ENCODE assay signal across 24 cellular contexts in genomic region chr13:20331949-20332348, GRCh38.
DNase-seq lines count a peak whose midpoint lies in the region; ATAC-seq and TF ChIP-seq lines count a peak whose summit lies in the region.
"Had no signal": no experiment of that assay in that cellular context is flagged by ENCODE, and none has a peak within 500 bp of the region (broad histone marks: within the 10 kb centered on the region; RNA-seq: fewer than 3 reads in every experiment).

No MANE protein-coding gene starts in this region.

- no peak overlapping the region for H3K4me3 Mint-ChIP-seq in endodermal cell
- no peak overlapping the region for H3K4me3 Mint-ChIP-seq in stimulated activated effector memory CD8-positive, alpha-beta T cell treated with anti-CD3 and anti-CD28 coated beads, Interleukin-12 subunit alpha, Interleukin-12 subunit beta, amount 100 ng/mL, for 72 hours
- H3K4me3 Mint-ChIP-seq: GM23338, H9, HFFc6 had no signal

- CTCF ChIA-PET in HEK293 (lab: Yijun Ruan, JAX), result no interaction called here

- H3K4me1 Mint-ChIP-seq in endodermal cell, result peaks cover 16% of the 10 kb centered on the region
- peaks cover 9% of the 10 kb centered on the region for H3K4me1 Mint-ChIP-seq in stimulated activated effector memory CD8-positive, alpha-beta T cell treated with anti-CD3 and anti-CD28 coated beads, Interleukin-12 subunit alpha, Interleukin-12 subunit beta, amount 100 ng/mL, for 72 hours

- 80 to 87% methylated on average over 7 of the region's 7 CpGs for WGBS in endodermal cell (ENCODE audit: insufficient coverage in 1 of 2, insufficient read length in 1 of 2), 2 experiments

- no peak overlapping the region for H3K27ac ChIP-seq in HEK293 (ENCODE audit: extremely low read depth, low read depth, low read length)
- H3K27ac ChIP-seq in endodermal cell (ENCODE audit: low read depth, low read length), result peak overlapping the region; percentile 95

- no peaks in the 10 kb centered on the region for H3K27me3 ChIP-seq in endodermal cell (ENCODE audit: control insufficient read depth, insufficient read depth, low read length, poor library complexity, severe bottlenecking)

- H3K9ac ChIP-seq in endodermal cell (ENCODE audit: extremely low read depth, low read length, poor library complexity, severe bottlenecking), result no peak overlapping the region

- H3K9me3 ChIP-seq in HEK293 (ENCODE audit: control insufficient read depth, insufficient read depth, low read depth, low read length), result no peaks in the 10 kb centered on the region
- no peaks in the 10 kb centered on the region for H3K9me3 ChIP-seq in endodermal cell (ENCODE audit: control insufficient read depth, low read length)

- no peak overlapping the region for H3K27ac Mint-ChIP-seq in endodermal cell
- H3K27ac Mint-ChIP-seq in stimulated activated effector memory CD8-positive, alpha-beta T cell treated with anti-CD3 and anti-CD28 coated beads, Interleukin-12 subunit alpha, Interleukin-12 subunit beta, amount 100 ng/mL, for 72 hours, result no peak overlapping the region
- H3K27ac Mint-ChIP-seq: GM23338, H9, HFFc6 had no signal

- POLR2A ChIA-PET in HEK293 (lab: Yijun Ruan, JAX), result no interaction called here

- no peak overlapping the region for H3K4me3 ChIP-seq in HEK293 (ENCODE audit: low read depth, low read length)
- no peak overlapping the region for H3K4me3 ChIP-seq in endodermal cell (ENCODE audit: low read length)
- H3K4me3 ChIP-seq: GM23338, K562 had no signal

- no peak for TF ChIP-seq CTCF in HEK293 (tag by site-specific recombination; IDR thresholded peaks at IDR 0.05)
- no peak for TF ChIP-seq CTCF in endodermal cell (conservative IDR thresholded peaks at IDR 0.05)
- TF ChIP-seq CTCF in GM10266 (IDR thresholded peaks at IDR 0.05; ENCODE audit: control insufficient read depth, insufficient read depth, low read depth, missing control alignments), result no peak

- no peaks in the 10 kb centered on the region for H3K36me3 Mint-ChIP-seq in endodermal cell (ENCODE audit: low read depth)
- H3K36me3 Mint-ChIP-seq in stimulated activated effector memory CD8-positive, alpha-beta T cell treated with anti-CD3 and anti-CD28 coated beads, Interleukin-12 subunit alpha, Interleukin-12 subunit beta, amount 100 ng/mL, for 72 hours, result no peaks in the 10 kb centered on the region

- H3K9me3 Mint-ChIP-seq in endodermal cell, result peaks cover 9% of the 10 kb centered on the region
- peaks cover 5% of the 10 kb centered on the region for H3K9me3 Mint-ChIP-seq in stimulated activated effector memory CD8-positive, alpha-beta T cell treated with anti-CD3 and anti-CD28 coated beads, Interleukin-12 subunit alpha, Interleukin-12 subunit beta, amount 100 ng/mL, for 72 hours
- H3K9me3 Mint-ChIP-seq: GM23338 had no signal

- DNase-seq in DMS79 treated with DMSO at 0.1 percent for 48 hours (lab: John Stamatoyannopoulos, UW) (peak; percentile 13), DMS79 (lab: John Stamatoyannopoulos, UW) (no peak), endodermal cell (no peak), GM10266 (ENCODE audit: extremely low spot score) (no peak), activated gamma-delta T cell treated with Interleukin-2 at 50 U/mL for 16 hours (no peak)
- no peak for DNase-seq in stimulated activated effector memory CD8-positive, alpha-beta T cell treated with anti-CD3 and anti-CD28 coated beads, Interleukin-12 subunit alpha, Interleukin-12 subunit beta, amount 100 ng/mL, for 72 hours (ENCODE audit: low spot score in 2 of 2)
- DNase-seq: 8988T; DMS153; H9; HFFc6; Kasumi-1; NCI-H1092 treated with DMSO at 0.1 percent for 48 hours; NCI-H146; NCI-H1930; NCI-H2107; NCI-H2227 treated with DMSO at 0.1 percent for 48 hours; NCI-H526 treated with DMSO at 0.1 percent for 48 hours; NK-92 treated with Interleukin-12 subunit alpha and Interleukin-12 subunit beta, amount 100 ng/mL, for 24 hours; PC-3 had no signal

- ATAC-seq in stimulated activated effector memory CD8-positive, alpha-beta T cell treated with anti-CD3 and anti-CD28 coated beads, Interleukin-12 subunit alpha, Interleukin-12 subunit beta, amount 100 ng/mL, for 72 hours, result peak; percentile 67
- ATAC-seq in GM19023 (IDR thresholded peaks at IDR 0.05; ENCODE audit: unreplicated experiment), result no peak
- ATAC-seq: K562, PC-3, SK-N-SH treated with all-trans-retinoic acid at 6 μM for 48 hours had no signal

- H3K4me1 ChIP-seq in HEK293 (ENCODE audit: control insufficient read depth, insufficient read depth, low read length) (no peaks in the 10 kb centered on the region), endodermal cell (ENCODE audit: control insufficient read depth, insufficient read depth, low read length) (no peaks in the 10 kb centered on the region)

- H3K36me3 ChIP-seq in HEK293 (ENCODE audit: control insufficient read depth in 2 of 2, insufficient read depth in 1 of 2, low read length in 2 of 2), result no peaks in the 10 kb centered on the region
- no peaks in the 10 kb centered on the region for H3K36me3 ChIP-seq in endodermal cell (ENCODE audit: control insufficient read depth, insufficient read depth, low read length)

- H3K27me3 Mint-ChIP-seq in endodermal cell (ENCODE audit: insufficient read depth), result peaks cover 4% of the 10 kb centered on the region

TF ChIP-seq in HEK293, 187 proteins besides CTCF, POLR2A, EP300 and RAD21 (continues in another document):
- TF ChIP-seq ZNF211 (tag by site-specific recombination; IDR thresholded peaks at IDR 0.05; ENCODE audit: low read depth) (no peak), ZEB2 (tag by site-specific recombination; IDR thresholded peaks at IDR 0.05) (peak; percentile 71), WT1 (tag by site-specific recombination; IDR thresholded peaks at IDR 0.05) (peak; percentile 63; the same call in 1 of the 2 replicates), ZNF221 (tag by site-specific recombination; IDR thresholded peaks at IDR 0.05; ENCODE audit: borderline replicate concordance) (no peak), ZNF629 (tag by site-specific recombination; IDR thresholded peaks at IDR 0.05) (peak; percentile 45), FEZF1 (tag by site-specific recombination; IDR thresholded peaks at IDR 0.05) (peak; percentile 57), TSHZ1 (tag by site-specific recombination; IDR thresholded peaks at IDR 0.05; ENCODE audit: borderline replicate concordance) (0 out of 2 replicates have a peak, but pooled peaks have one; percentile 46), GLI2 (tag by site-specific recombination; IDR thresholded peaks at IDR 0.05; ENCODE audit: borderline replicate concordance, low read depth) (peak; percentile 50; the same call in 1 of the 2 replicates), ZNF2 (tag by site-specific recombination; IDR thresholded peaks at IDR 0.05) (no peak), TCF7L2 (IDR thresholded peaks at IDR 0.05; ENCODE audit: borderline replicate concordance, low read depth, low read length) (no peak)
- TF ChIP-seq, protein P1, sequence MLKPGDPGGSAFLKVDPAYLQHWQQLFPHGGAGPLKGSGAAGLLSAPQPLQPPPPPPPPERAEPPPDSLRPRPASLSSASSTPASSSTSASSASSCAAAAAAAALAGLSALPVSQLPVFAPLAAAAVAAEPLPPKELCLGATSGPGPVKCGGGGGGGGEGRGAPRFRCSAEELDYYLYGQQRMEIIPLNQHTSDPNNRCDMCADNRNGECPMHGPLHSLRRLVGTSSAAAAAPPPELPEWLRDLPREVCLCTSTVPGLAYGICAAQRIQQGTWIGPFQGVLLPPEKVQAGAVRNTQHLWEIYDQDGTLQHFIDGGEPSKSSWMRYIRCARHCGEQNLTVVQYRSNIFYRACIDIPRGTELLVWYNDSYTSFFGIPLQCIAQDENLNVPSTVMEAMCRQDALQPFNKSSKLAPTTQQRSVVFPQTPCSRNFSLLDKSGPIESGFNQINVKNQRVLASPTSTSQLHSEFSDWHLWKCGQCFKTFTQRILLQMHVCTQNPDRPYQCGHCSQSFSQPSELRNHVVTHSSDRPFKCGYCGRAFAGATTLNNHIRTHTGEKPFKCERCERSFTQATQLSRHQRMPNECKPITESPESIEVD (tag by site-specific recombination; IDR thresholded peaks at IDR 0.05), result peak; percentile 89
- TF ChIP-seq, protein P2, sequence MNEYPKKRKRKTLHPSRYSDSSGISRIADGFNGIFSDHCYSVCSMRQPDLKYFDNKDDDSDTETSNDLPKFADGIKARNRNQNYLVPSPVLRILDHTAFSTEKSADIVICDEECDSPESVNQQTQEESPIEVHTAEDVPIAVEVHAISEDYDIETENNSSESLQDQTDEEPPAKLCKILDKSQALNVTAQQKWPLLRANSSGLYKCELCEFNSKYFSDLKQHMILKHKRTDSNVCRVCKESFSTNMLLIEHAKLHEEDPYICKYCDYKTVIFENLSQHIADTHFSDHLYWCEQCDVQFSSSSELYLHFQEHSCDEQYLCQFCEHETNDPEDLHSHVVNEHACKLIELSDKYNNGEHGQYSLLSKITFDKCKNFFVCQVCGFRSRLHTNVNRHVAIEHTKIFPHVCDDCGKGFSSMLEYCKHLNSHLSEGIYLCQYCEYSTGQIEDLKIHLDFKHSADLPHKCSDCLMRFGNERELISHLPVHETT (tag by site-specific recombination; IDR thresholded peaks at IDR 0.05), result peak; percentile 48; the same call in 1 of the 2 replicates
